In genomic region chr19:27719034-27719433, GRCh38 we compare ENCODE assay signal across 24 cellular contexts.
"Had no signal": no experiment of that assay in that cellular context is flagged by ENCODE, and none has a peak within 500 bp of the region (broad histone marks: within the 10 kb centered on the region; RNA-seq: fewer than 3 reads in every experiment).

No MANE protein-coding gene starts in this region.

- DNase-seq: colonic mucosa; cortex of kidney; effector CD8-positive, alpha-beta T cell; effector memory CD8-positive, alpha-beta T cell; endodermal cell; erythroblast; esophagus squamous epithelium; foreskin fibroblast; foreskin melanocyte; gastrocnemius medialis; glutamatergic neuron; heart right ventricle; hippocampal formation; left cardiac atrium; left lung; left ventricle myocardium superior; lower lobe of right lung; mesendoderm; midbrain; naive B cell had no signal

- H3K27me3 Mint-ChIP-seq: dendritic cell treated with granulocyte-macrophage colony-stimulating factor and Interleukin-4, amounts not matched to agents 40 ng/mL and 50 ng/mL, for 4 days; effector memory CD8-positive, alpha-beta T cell; memory B cell; naive B cell had no signal

- H3K36me3 Mint-ChIP-seq: memory B cell had no signal

- H3K36me3 ChIP-seq: colonic mucosa, esophagus squamous epithelium, gastrocnemius medialis, heart right ventricle, left lung, lower lobe of right lung had no signal

- H3K27ac ChIP-seq: colonic mucosa, epithelial cell of prostate, esophagus squamous epithelium, gastrocnemius medialis, heart right ventricle, left lung, lower lobe of right lung had no signal

- H3K27me3 ChIP-seq: colonic mucosa, esophagus squamous epithelium, gastrocnemius medialis, heart right ventricle, left lung had no signal

- H3K4me3 ChIP-seq: colonic mucosa, esophagus squamous epithelium, gastrocnemius medialis, heart right ventricle, left lung, lower lobe of right lung had no signal

- ATAC-seq: effector memory CD8-positive, alpha-beta T cell; esophagus mucosa; gastrocnemius medialis; heart right ventricle; left cardiac atrium; left lung; left ventricle myocardium superior; lower lobe of right lung had no signal

- H3K4me1 ChIP-seq: colonic mucosa, esophagus squamous epithelium, gastrocnemius medialis, heart right ventricle, left lung, lower lobe of right lung had no signal

- H3K9me3 Mint-ChIP-seq: memory B cell had no signal

- H3K9me3 ChIP-seq: colonic mucosa, gastrocnemius medialis had no signal

- H3K4me1 Mint-ChIP-seq: endodermal cell, memory B cell, naive B cell had no signal

- H3K4me3 Mint-ChIP-seq: dendritic cell treated with granulocyte-macrophage colony-stimulating factor and Interleukin-4, amounts not matched to agents 40 ng/mL and 50 ng/mL, for 4 days; effector memory CD8-positive, alpha-beta T cell; endodermal cell; memory B cell; naive B cell had no signal

- H3K27ac Mint-ChIP-seq: dendritic cell treated with granulocyte-macrophage colony-stimulating factor and Interleukin-4, amounts not matched to agents 40 ng/mL and 50 ng/mL, for 4 days; effector memory CD8-positive, alpha-beta T cell; endodermal cell; memory B cell; naive B cell had no signal
